12 cellular contexts compared by ENCODE assay signal in the genomic region with DNA sequence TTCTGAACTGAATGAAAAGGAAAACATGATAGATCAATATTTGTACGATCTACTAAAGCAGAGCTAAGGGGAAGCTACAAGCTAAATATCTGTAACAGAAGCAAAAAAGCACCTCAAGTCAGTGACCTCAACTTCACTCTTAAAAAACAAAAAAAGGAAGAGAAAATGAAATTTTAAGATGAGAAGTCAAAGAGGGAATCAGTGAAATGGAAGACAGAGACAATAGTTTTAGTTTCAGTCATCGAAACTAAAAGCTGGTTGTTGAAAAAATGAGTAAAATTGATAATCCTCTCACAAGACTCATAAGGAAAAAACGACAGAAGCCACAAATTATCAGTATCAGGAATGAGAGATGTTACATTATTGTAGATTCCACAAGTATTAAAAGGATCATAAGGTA. TPM values are rescaled to one million over a fixed set of nuclear protein-coding genes. Genes with fewer than 3 reads are reported as not detected.
DNase-seq lines count a peak whose midpoint lies in the region; ATAC-seq and TF ChIP-seq lines count a peak whose summit lies in the region.
"Had no signal": no experiment of that assay in that cellular context is flagged by ENCODE, and none has a peak within 500 bp of the region (broad histone marks: within the 10 kb centered on the region; RNA-seq: fewer than 3 reads in every experiment).

No MANE protein-coding gene starts in this region.

- DNase-seq in GM12864 (ENCODE audit: low read depth) = peak; percentile 37
- DNase-seq in SHP77 treated with DMSO at 0.1 percent for 48 hours (lab: John Stamatoyannopoulos, UW) = no peak
- DNase-seq in occipital lobe (lab: John Stamatoyannopoulos, UW) = no peak
- DNase-seq in NCI-H2227 treated with DMSO at 0.1 percent for 48 hours (lab: John Stamatoyannopoulos, UW) = no peak
- DNase-seq in COLO668 (lab: John Stamatoyannopoulos, UW; ENCODE audit: unreplicated experiment) = no peak
- DNase-seq: activated naive CD8-positive, alpha-beta T cell treated with anti-CD3 and anti-CD28 coated beads, Interleukin-2, amount 10 ng/mL, durations not matched to agents 7 days and 5 days; AML-193; midbrain; NCI-H1417 treated with DMSO at 0.1 percent for 48 hours had no signal

- ATAC-seq in GM18909 (IDR thresholded peaks at IDR 0.05; ENCODE audit: poor library complexity, unreplicated experiment) = peak; percentile 87
- peak; percentile 91 for ATAC-seq in HG02588 (IDR thresholded peaks at IDR 0.05; ENCODE audit: unreplicated experiment)
- ATAC-seq in HG03378 (IDR thresholded peaks at IDR 0.05; ENCODE audit: unreplicated experiment) = peak; percentile 97

- no peak for TF ChIP-seq CTCF in GM12864 (IDR thresholded peaks at IDR 0.05; ENCODE audit: low read depth, low read length, missing control alignments)

- H3K4me3 ChIP-seq in GM12864 (ENCODE audit: low read depth, low read length) = no peak overlapping the region

RNA-seq across cellular contexts. Expression of a gene that starts 11.9 kb away (rescaled TPM):
- total RNA-seq in occipital lobe = 113 TPM
